Comparison of ENCODE assay signal across 24 cellular contexts in genomic region chrX:130695931-130696330, GRCh38.
"Had no signal": no experiment of that assay in that cellular context is flagged by ENCODE, and none has a peak within 500 bp of the region (broad histone marks: within the 10 kb centered on the region; RNA-seq: fewer than 3 reads in every experiment).

No MANE protein-coding gene starts in this region.

- H3K9ac ChIP-seq: neural progenitor cell, parathyroid adenoma had no signal

- DNase-seq: natural killer cell; occipital lobe; ovary; posterior cingulate gyrus; psoas muscle; right cardiac atrium; right lobe of liver; sigmoid colon; small intestine; stimulated activated CD4-positive, alpha-beta T cell treated with anti-CD3 and anti-CD28 coated beads, Interleukin-15, amount 100 ng/mL, for 24 hours; stimulated activated CD4-positive, alpha-beta T cell treated with anti-CD3 and anti-CD28 coated beads, Interleukin-2, amount 100 ng/mL, for 24 hours; stimulated activated CD4-positive, alpha-beta T cell treated with anti-CD3 and anti-CD28 coated beads, Interleukin-2, amount 100 ng/mL, for 48 hours; stimulated activated CD4-positive, alpha-beta T cell treated with anti-CD3 and anti-CD28 coated beads, Interleukin-4, amount 100 ng/mL, for 24 hours; stimulated activated naive B cell treated with anti-CD40 and anti-IgM and Interleukin-4, amounts not matched to agents 10 μg/mL and 1 μg/mL and 100 μg/mL, for 72 hours; stimulated activated naive CD4-positive, alpha-beta T cell treated with Interleukin-2 at 50 U/mL for 16 hours; stomach; thyroid gland; upper lobe of right lung; uterus had no signal

- H3K4me1 ChIP-seq: neural progenitor cell, parathyroid adenoma, psoas muscle, right lobe of liver, sigmoid colon, stomach, thyroid gland, tibial nerve, upper lobe of right lung, uterus had no signal

- FAIRE-seq: small intestine had no signal

- H3K79me2 ChIP-seq: parathyroid adenoma had no signal

- H3K27ac ChIP-seq: neural progenitor cell, ovary, parathyroid adenoma, psoas muscle, right lobe of liver, sigmoid colon, stomach, thoracic aorta, thyroid gland, tibial nerve, upper lobe of right lung, uterus had no signal

- H3K36me3 ChIP-seq: neural progenitor cell, ovary, right lobe of liver, sigmoid colon, stomach, thoracic aorta, thyroid gland, tibial nerve, upper lobe of right lung, uterus had no signal

- H3K27me3 ChIP-seq: neural progenitor cell, ovary, right lobe of liver, sigmoid colon, stomach, thyroid gland, tibial nerve, upper lobe of right lung, uterus had no signal

- H3K9me3 ChIP-seq: ovary, psoas muscle, right lobe of liver, sigmoid colon, stomach, thoracic aorta, thyroid gland, tibial nerve, upper lobe of right lung, uterus had no signal

- ATAC-seq: natural killer cell; psoas muscle; right cardiac atrium; stimulated activated effector memory CD8-positive, alpha-beta T cell treated with anti-CD3 and anti-CD28 coated beads, Interleukin-12 subunit alpha, Interleukin-12 subunit beta, amount 100 ng/mL, for 72 hours; upper lobe of right lung had no signal

- H3K4me3 ChIP-seq: neural progenitor cell, ovary, psoas muscle, right lobe of liver, sigmoid colon, stomach, thoracic aorta, thyroid gland, tibial nerve, upper lobe of right lung, uterus had no signal

- H3K4me2 ChIP-seq: neural progenitor cell had no signal

- H2AFZ ChIP-seq: neural progenitor cell, parathyroid adenoma had no signal
